8 cellular contexts compared by ENCODE assay signal in genomic region chr11:119356349-119357031, GRCh38. TPM values are rescaled to one million over a fixed set of nuclear protein-coding genes. Genes with fewer than 3 reads are reported as not detected.
DNase-seq lines count a peak whose midpoint lies in the region; TF ChIP-seq lines count a peak whose summit lies in the region.

No MANE protein-coding gene starts in this region.

- peaks cover 41% of the 10 kb centered on the region for H3K4me1 Mint-ChIP-seq in MCF 10A (ENCODE audit: insufficient read depth, unreplicated experiment)

- CTCF ChIA-PET in MCF 10A (lab: Yijun Ruan, JAX): interaction anchor here (0.5 to 9.2 kb wide), 44 partner anchors 8 to 806 kb away, joined by 3 to 415 read pairs (median 4); partner anchors contain the start of genes MCAM, MFRP and USP2

- H3K4me3 Mint-ChIP-seq in MCF 10A (ENCODE audit: unreplicated experiment): peak overlapping the region; percentile 79

- TF ChIP-seq POLR2A in spleen (IDR thresholded peaks at IDR 0.05): no peak

- peaks cover 88% of the 10 kb centered on the region for H3K4me1 ChIP-seq in Karpas-422 (ENCODE audit: low read length)
- peaks cover 0 to 25% (median 13%) of the 10 kb centered on the region in 6 donors for H3K4me1 ChIP-seq in spleen

- H3K4me3 ChIP-seq in Karpas-422 (ENCODE audit: low read length): peak overlapping the region; percentile 59
- peak overlapping the region; percentile 21 for H3K4me3 ChIP-seq in WERI-Rb-1 (ENCODE audit: low read depth, low read length)
- H3K4me3 ChIP-seq in spleen: peak overlapping the region; percentile 46 to 78 (median 58)

- peak; percentile 88 for TF ChIP-seq CTCF in GM20000 (IDR thresholded peaks at IDR 0.05; ENCODE audit: extremely low read depth, missing control alignments)
- TF ChIP-seq CTCF in WERI-Rb-1 (IDR thresholded peaks at IDR 0.05; ENCODE audit: low read depth, low read length): peak; percentile 91
- peak; percentile 92 for TF ChIP-seq CTCF in MCF 10A (IDR thresholded peaks at IDR 0.05; ENCODE audit: unreplicated experiment)
- TF ChIP-seq CTCF in spleen (IDR thresholded peaks at IDR 0.05 in 8 of 11, conservative IDR thresholded peaks at IDR 0.05 in 3 of 11): peak; percentile 53 to 97 (median 94)

- POLR2A ChIA-PET in MCF 10A (lab: Yijun Ruan, JAX): interaction anchor here (0.7 to 4.8 kb wide), 9 partner anchors 16 to 340 kb away, joined by 3 to 85 read pairs (median 4); partner anchors contain the start of genes USP2 and VPS11

- peak overlapping the region; percentile 79 for H3K4me2 ChIP-seq in Karpas-422 (ENCODE audit: low read depth, low read length, poor library complexity, severe bottlenecking)

- H3K79me2 ChIP-seq in Karpas-422 (ENCODE audit: low read length): peaks cover 6% of the 10 kb centered on the region; the same call in 1 of the 2 replicates

- no peak overlapping the region for H3K27ac Mint-ChIP-seq in MCF 10A (ENCODE audit: low read depth, unreplicated experiment)

- intact Hi-C loops in MCF 10A (cut with micrococcal nuclease) (loop anchor here (1.0 kb wide), 1 partner anchor 18 kb away; no protein-coding TSS in a partner anchor), spleen (cut with DNase I; ENCODE audit: low total_unique reads) (loop anchor here (5.0 kb wide), 1 partner anchor 116 kb away; no protein-coding TSS in a partner anchor)

- no peaks in the 10 kb centered on the region for H3K9me3 Mint-ChIP-seq in MCF 10A (ENCODE audit: unreplicated experiment)

- no peaks in the 10 kb centered on the region for H3K27me3 Mint-ChIP-seq in MCF 10A (ENCODE audit: insufficient read depth, unreplicated experiment)

- H3K36me3 Mint-ChIP-seq in MCF 10A (ENCODE audit: insufficient read depth, unreplicated experiment): peaks cover 11% of the 10 kb centered on the region

- peak overlapping the region; percentile 71 for H3K9ac ChIP-seq in Karpas-422 (ENCODE audit: low read length)

- DNase-seq in AG08396 (ENCODE audit: low spot score): peak; percentile 92
- DNase-seq in GM20000 (ENCODE audit: low spot score): peak; percentile 92
- DNase-seq in Karpas-422: peak; percentile 80
- peak; percentile 85 for DNase-seq in WERI-Rb-1
- peak; percentile 80 for DNase-seq in MCF 10A (ENCODE audit: unreplicated experiment)
- DNase-seq in iPS-NIHi11 (ENCODE audit: low spot score): peak; percentile 94
- DNase-seq in spleen: peak; percentile 93
- no peak for DNase-seq in DMS153 (lab: John Stamatoyannopoulos, UW)

- peak overlapping the region; percentile 98 for H3K27ac ChIP-seq in Karpas-422 (ENCODE audit: low read length)
- peak overlapping the region; percentile 52 for H3K27ac ChIP-seq in WERI-Rb-1
- H3K27ac ChIP-seq in spleen: peak overlapping the region in 1 of 8 donors; percentile 36

- no TSS peak for BruUV-seq in MCF 10A (replicated peaks; lab: Mats Ljungman, UMichigan)

- 0 to 1% (median 0%) methylated on average over 47 to 54 of the region's 54 CpGs for WGBS in spleen, 5 donors

- H2AFZ ChIP-seq in Karpas-422 (ENCODE audit: low read length): peak overlapping the region; percentile 43; the same call in 1 of the 2 replicates

- no peaks in the 10 kb centered on the region for H3K27me3 ChIP-seq in Karpas-422 (ENCODE audit: low read length)
- H3K27me3 ChIP-seq in WERI-Rb-1 (ENCODE audit: insufficient read depth, low read depth, severe bottlenecking): no peaks in the 10 kb centered on the region
- H3K27me3 ChIP-seq in spleen (replicated peaks in 1 of 7): peaks cover 0 to 57% (median 0%) of the 10 kb centered on the region in 7 donors

- no peaks in the 10 kb centered on the region for H4K20me1 ChIP-seq in Karpas-422 (ENCODE audit: insufficient read depth, low read depth, low read length)

- H3K9me2 ChIP-seq in Karpas-422 (replicated peaks; ENCODE audit: insufficient read depth, low read length): no peaks in the 10 kb centered on the region

- H3K9me3 ChIP-seq in Karpas-422 (ENCODE audit: low read length): no peaks in the 10 kb centered on the region
- no peaks in the 10 kb centered on the region for H3K9me3 ChIP-seq in WERI-Rb-1 (ENCODE audit: severe bottlenecking)
- H3K9me3 ChIP-seq in spleen: no peaks in the 10 kb centered on the region

- H3K36me3 ChIP-seq in Karpas-422 (ENCODE audit: insufficient read depth, low read length) (peaks cover 11% of the 10 kb centered on the region), WERI-Rb-1 (peaks cover 47% of the 10 kb centered on the region), spleen (no peaks in the 10 kb centered on the region)

RNA-seq across cellular contexts. Expression of gene MFRP, which starts 10.0 kb away (rescaled TPM):
- total RNA-seq in Karpas-422 (2014; rRNA removed; shearing (Covaris generic); ENCODE audit: low replicate concordance): not detected in 2 replicates
- total RNA-seq in MCF 10A (2022) (not detected in 2 replicates), spleen (under 1 TPM in 1 of 7 donors, not detected in 6; 0.16 TPM)
- under 1 TPM; 0.02 to 0.03 (median 0.02) TPM for polyA plus RNA-seq in spleen

RNA-seq across cellular contexts. Expression of gene C1QTNF5, which starts 15.8 kb away (rescaled TPM):
- total RNA-seq in Karpas-422 (2014; rRNA removed; shearing (Covaris generic); ENCODE audit: low replicate concordance): not detected in 2 replicates
- total RNA-seq in MCF 10A (2022) (not detected in 2 replicates), spleen (10 to 100 TPM; 21.3 to 55.0 (median 35.8) TPM)
- 10 to 100 TPM; 10.3 to 29.0 (median 20.2) TPM for polyA plus RNA-seq in spleen

RNA-seq across cellular contexts. Expression of gene RNF26, which starts 22.2 kb away (rescaled TPM):
- 3.9 and 8.8 TPM in 2 replicates for total RNA-seq in Karpas-422 (2014; rRNA removed; shearing (Covaris generic); ENCODE audit: low replicate concordance)
- total RNA-seq in MCF 10A (2022) (19.2 and 20.9 TPM in 2 replicates), spleen (10 to 100 TPM; 13.6 to 18.2 (median 16.5) TPM)
- polyA plus RNA-seq in spleen: 10 to 100 TPM in 2 of 3 donors, 1 to 10 TPM in 1; 8.6 to 13.2 (median 10.0) TPM

RNA-seq across cellular contexts. Expression of gene USP2, which starts 25.0 kb away (rescaled TPM):
- 15.4 and 16.9 TPM in 2 replicates for total RNA-seq in Karpas-422 (2014; rRNA removed; shearing (Covaris generic); ENCODE audit: low replicate concordance)
- total RNA-seq in MCF 10A (2022): 0.14 and 0.54 TPM in 2 replicates
- under 1 TPM; 0.28 to 0.88 (median 0.60) TPM for total RNA-seq in spleen
- under 1 TPM; 0.15 to 0.58 (median 0.27) TPM for polyA plus RNA-seq in spleen

RNA-seq across cellular contexts. Expression of gene MCAM, which starts 39.6 kb away (rescaled TPM):
- 2.0 and 2.1 TPM in 2 replicates for total RNA-seq in Karpas-422 (2014; rRNA removed; shearing (Covaris generic); ENCODE audit: low replicate concordance)
- total RNA-seq in MCF 10A (2022) (3.5 TPM in 2 replicates), spleen (100 to 1,000 TPM in 4 of 7 donors, 10 to 100 TPM in 3; 24.2 to 612 (median 139) TPM)
- 10 to 100 TPM; 10.3 to 19.3 (median 12.2) TPM for polyA plus RNA-seq in spleen

Comparison
In these comparisons a context has a peak if more than half of its experiments do, and no peak if none do; other contexts are left out.
1. RNA of gene C1QTNF5, which starts 15.8 kb away (total RNA-seq): 21.3 to 55.0 TPM in spleen; not detected in Karpas-422 and not detected in MCF 10A; every median in the first group is over 10 times any median in the second.
2. Peak in every context shown above with its lines, with median percentiles within 50 percentile points of each other: CTCF ChIP-seq and H3K4me3 ChIP-seq.